Comparison of ENCODE assay signal across 1 cellular context in genomic region chr6:42745083-42745637, GRCh38.
A peak's percentile ranks its signal among the peaks of the same experiment; 100 is the strongest.
TF ChIP-seq lines count a peak whose summit lies in the region.

No MANE protein-coding gene starts in this region.

TF ChIP-seq in K562, 482 proteins besides CTCF, POLR2A, EP300 and RAD21 (continued from another document):
- TF ChIP-seq RREB1 (CRISPR knock-in tag; IDR thresholded peaks at IDR 0.05) (peak; percentile 59; the same call in 1 of the 2 replicates), POLR3A (IDR thresholded peaks at IDR 0.05; ENCODE audit: borderline replicate concordance, extremely low read depth, insufficient read depth, insufficient read length) (no peak), ZNF133 (CRISPR knock-in tag; IDR thresholded peaks at IDR 0.05) (no peak), MIER1 (IDR thresholded peaks at IDR 0.05; ENCODE audit: low read depth) (no peak), RBM39 (optimal IDR thresholded peaks at IDR 0.05; ENCODE audit: low read depth, low read length) (no peak), YY1 (IDR thresholded peaks at IDR 0.05; ENCODE audit: borderline replicate concordance in 1 of 3, control insufficient read depth in 1 of 3, extremely low read depth in 1 of 3, insufficient read depth in 3 of 3, insufficient read length in 1 of 3, insufficient replicate concordance in 2 of 3, low read depth in 1 of 3, low read length in 2 of 3) (peak in 1 of 3 experiments; percentile 21), GMEB1 (CRISPR knock-in tag; IDR thresholded peaks at IDR 0.05) (no peak), NFIC (IDR thresholded peaks at IDR 0.05) (no peak), C11orf30 (IDR thresholded peaks at IDR 0.05; ENCODE audit: low read depth) (no peak), HOMEZ (CRISPR knock-in tag; IDR thresholded peaks at IDR 0.05) (no peak), PRMT5 (CRISPR knock-in tag; IDR thresholded peaks at IDR 0.05) (no peak), ZSCAN29 (IDR thresholded peaks at IDR 0.05) (peak; percentile 13; the same call in 1 of the 2 replicates), E2F5 (CRISPR knock-in tag; IDR thresholded peaks at IDR 0.05) (no peak), XRCC3 (IDR thresholded peaks at IDR 0.05) (no peak), DLX4 (CRISPR knock-in tag; IDR thresholded peaks at IDR 0.05) (no peak), ZNF740 (CRISPR knock-in tag; IDR thresholded peaks at IDR 0.05) (no peak), ZNF740 (tag; IDR thresholded peaks at IDR 0.05) (0 out of 4 replicates have a peak, but pooled peaks of 1 of the 2 experiments have one; percentile 42), UBTF (IDR thresholded peaks at IDR 0.05; ENCODE audit: borderline replicate concordance in 1 of 2, low read depth in 2 of 2, low read length in 2 of 2) (peak in 1 of 2 experiments; percentile 80; a peak in 3 of 4 replicates), ZNF445 (CRISPR knock-in tag; IDR thresholded peaks at IDR 0.05; ENCODE audit: low read depth) (no peak), ARID1B (IDR thresholded peaks at IDR 0.05) (no peak)
